12 cellular contexts compared by ENCODE assay signal in genomic region chr20:8860011-8860495, GRCh38.
DNase-seq lines count a peak whose midpoint lies in the region; ATAC-seq and TF ChIP-seq lines count a peak whose summit lies in the region.
"Had no signal": no experiment of that assay in that cellular context is flagged by ENCODE, and none has a peak within 500 bp of the region (broad histone marks: within the 10 kb centered on the region; RNA-seq: fewer than 3 reads in every experiment).

No MANE protein-coding gene starts in this region.

- H3K36me3 ChIP-seq in mucosa of descending colon (ENCODE audit: low read depth): no peaks in the 10 kb centered on the region
- H3K36me3 ChIP-seq: SJCRH30 had no signal

- H3K4me3 ChIP-seq in AG04449 (ENCODE audit: low read depth, low read length) (no peak overlapping the region), mucosa of descending colon (no peak overlapping the region)
- H3K4me3 ChIP-seq: SJCRH30 had no signal

- intact Hi-C loops in mucosa of descending colon (cut with DNase I, micrococcal nuclease): no loop called here

- no peaks in the 10 kb centered on the region for H3K4me1 ChIP-seq in mucosa of descending colon (ENCODE audit: low read depth)
- H3K4me1 ChIP-seq: SJCRH30 had no signal

- no peak for TF ChIP-seq CTCF in AG04449 (IDR thresholded peaks at IDR 0.05; ENCODE audit: insufficient read depth, low read length, missing control alignments)
- TF ChIP-seq CTCF in mucosa of descending colon (IDR thresholded peaks at IDR 0.05): no peak

- peak; percentile 88 for ATAC-seq in GM19468 (IDR thresholded peaks at IDR 0.05; ENCODE audit: extremely low read depth, unreplicated experiment)
- peak; percentile 73 for ATAC-seq in esophagus mucosa
- no peak for ATAC-seq in mucosa of descending colon

- CTCF ChIA-PET in AG04449 (lab: Yijun Ruan, JAX): interaction anchor here (0.6 to 2.2 kb wide), 10 partner anchors 10 to 533 kb away, joined by 3 to 9 read pairs (median 5); no protein-coding TSS in a partner anchor

- DNase-seq in AG04449 (ENCODE audit: low read depth, low spot score) (peak; percentile 92), HT1080 (ENCODE audit: low read depth) (peak; percentile 91), NAMALWA (ENCODE audit: low spot score) (no peak), activated T-cell treated with anti-CD3 and anti-CD28 coated beads for 4 hours (no peak), HUDEP-2 (lab: John Stamatoyannopoulos, UW; ENCODE audit: unreplicated experiment in 76 of 76) (no peak), mucosa of descending colon (no peak)
- DNase-seq: hippocampal formation, NCI-H187, nephron progenitor cell had no signal

- no peaks in the 10 kb centered on the region for H3K9me3 ChIP-seq in mucosa of descending colon
- H3K9me3 ChIP-seq: SJCRH30 had no signal

- POLR2A ChIA-PET in AG04449 (lab: Yijun Ruan, JAX): no interaction called here

Comparison
In these comparisons a context has a peak if more than half of its experiments do, and no peak if none do; other contexts are left out.
1. DNase-seq: peak in AG04449 (single experiment) and HT1080 (single experiment); none in NAMALWA (single experiment), activated T-cell treated with anti-CD3 and anti-CD28 coated beads for 4 hours (single experiment), HUDEP-2 (0 of 76) and mucosa of descending colon (0 of 3).